Comparison of ENCODE assay signal across 18 cellular contexts in genomic region chr16:26667271-26667703, GRCh38.
DNase-seq lines count a peak whose midpoint lies in the region; ATAC-seq and TF ChIP-seq lines count a peak whose summit lies in the region.
"Had no signal": no experiment of that assay in that cellular context is flagged by ENCODE, and none has a peak within 500 bp of the region (broad histone marks: within the 10 kb centered on the region; RNA-seq: fewer than 3 reads in every experiment).

No MANE protein-coding gene starts in this region.

- no peaks in the 10 kb centered on the region for H4K20me1 ChIP-seq in GM23338 (replicated peaks; ENCODE audit: insufficient read depth)
- H4K20me1 ChIP-seq in neural progenitor cell (ENCODE audit: low read depth): no peaks in the 10 kb centered on the region

- H3K36me3 ChIP-seq in GM23338 (ENCODE audit: insufficient read depth) (no peaks in the 10 kb centered on the region; the same call in 1 of the 2 replicates), iPS DF 6.9 (ENCODE audit: control insufficient read depth, insufficient read depth, low read length) (no peaks in the 10 kb centered on the region), neural progenitor cell (no peaks in the 10 kb centered on the region)

- H3K9ac ChIP-seq in neural progenitor cell: no peak overlapping the region
- H3K9ac ChIP-seq: KMS-11 had no signal

- H3K4me3 Mint-ChIP-seq in GM23338: no peak overlapping the region
- peak overlapping the region; percentile 71 for H3K4me3 Mint-ChIP-seq in neural progenitor cell
- H3K4me3 Mint-ChIP-seq: B cell had no signal

- H3K4me3 ChIP-seq in GM23338: no peak overlapping the region
- no peak overlapping the region for H3K4me3 ChIP-seq in iPS DF 6.9 (ENCODE audit: low read length)
- H3K4me3 ChIP-seq in neural progenitor cell: no peak overlapping the region
- H3K4me3 ChIP-seq: GM12878 had no signal

- no peak for ATAC-seq in GM23338
- ATAC-seq in HG02970 (IDR thresholded peaks at IDR 0.05; ENCODE audit: low FRiP score, unreplicated experiment): no peak
- ATAC-seq: GM12878, Panc1 had no signal

- TF ChIP-seq CTCF in GM23338 (conservative IDR thresholded peaks at IDR 0.05; ENCODE audit: low read depth in 2 of 2) (no peak), neural progenitor cell (IDR thresholded peaks at IDR 0.05) (peak; percentile 22)

- no peak overlapping the region for H3K27ac ChIP-seq in GM23338 (ENCODE audit: low read depth)
- H3K27ac ChIP-seq in iPS DF 6.9 (ENCODE audit: low read length): no peak overlapping the region
- no peak overlapping the region for H3K27ac ChIP-seq in neural progenitor cell
- H3K27ac ChIP-seq: KMS-11 had no signal

- H3K4me1 ChIP-seq in GM23338 (ENCODE audit: insufficient read depth) (no peaks in the 10 kb centered on the region), iPS DF 6.9 (ENCODE audit: control insufficient read depth, insufficient read depth, low read length) (0 out of 2 replicates have a peak, but pooled peaks cover 1% of the 10 kb centered on the region), neural progenitor cell (peaks cover 53% of the 10 kb centered on the region)

- H3K9me3 ChIP-seq in iPS DF 6.9 (ENCODE audit: control insufficient read depth, insufficient read depth, low read length): no peaks in the 10 kb centered on the region
- no peaks in the 10 kb centered on the region for H3K9me3 ChIP-seq in neural progenitor cell (ENCODE audit: low read depth)

- H3K27me3 ChIP-seq in GM23338 (ENCODE audit: insufficient read depth): no peaks in the 10 kb centered on the region
- no peaks in the 10 kb centered on the region for H3K27me3 ChIP-seq in iPS DF 6.9 (ENCODE audit: control insufficient read depth, insufficient read depth, low read length)
- H3K27me3 ChIP-seq in neural progenitor cell: no peaks in the 10 kb centered on the region

- H3K9me3 Mint-ChIP-seq in GM23338: peaks cover 91% of the 10 kb centered on the region
- H3K9me3 Mint-ChIP-seq in neural progenitor cell: peaks cover 2% of the 10 kb centered on the region

- H3K4me1 Mint-ChIP-seq in GM23338: peaks cover 2% of the 10 kb centered on the region; the same call in 1 of the 3 replicates
- peaks cover 55% of the 10 kb centered on the region for H3K4me1 Mint-ChIP-seq in neural progenitor cell
- H3K4me1 Mint-ChIP-seq: B cell had no signal

- no peak overlapping the region for H3K4me2 ChIP-seq in GM23338
- peak overlapping the region; percentile 40 for H3K4me2 ChIP-seq in neural progenitor cell
- H3K4me2 ChIP-seq: KMS-11 had no signal

- H3K36me3 Mint-ChIP-seq in GM23338 (ENCODE audit: low read depth) (no peaks in the 10 kb centered on the region; the same call in 2 of the 3 replicates), neural progenitor cell (peaks cover 2% of the 10 kb centered on the region)

- H3K9me2 ChIP-seq in GM23338 (ENCODE audit: insufficient read depth): no peaks in the 10 kb centered on the region

- H3K27me3 Mint-ChIP-seq in GM23338 (ENCODE audit: insufficient read depth, low read depth, poor library complexity) (peaks cover 3% of the 10 kb centered on the region), neural progenitor cell (ENCODE audit: insufficient read depth, low read depth) (peaks cover 16% of the 10 kb centered on the region)

- DNase-seq in GM23338 (ENCODE audit: low spot score) (peak; percentile 13), ecto neural progenitor cell (ENCODE audit: low spot score) (peak; percentile 64), iPS DF 6.9 (ENCODE audit: low read depth, low spot score) (peak; percentile 16), neural progenitor cell (ENCODE audit: low spot score) (peak; percentile 76), NCI-H446 (lab: John Stamatoyannopoulos, UW) (no peak), SK-N-DZ (ENCODE audit: low spot score) (no peak), anterior cingulate cortex (lab: John Stamatoyannopoulos, UW) (no peak)
- DNase-seq: DMS79, HCEC 1CT, IMR-90, NCI-H226, NCI-H524, NCI-H82 had no signal

- H3K79me2 ChIP-seq in GM23338 (replicated peaks; ENCODE audit: insufficient read depth) (no peaks in the 10 kb centered on the region), neural progenitor cell (ENCODE audit: low read depth) (no peaks in the 10 kb centered on the region)

- 0 out of 2 replicates have a peak overlapping the region, but pooled peaks have one; percentile 69 for H2AFZ ChIP-seq in GM23338
- H2AFZ ChIP-seq in neural progenitor cell (replicated peaks): no peak overlapping the region

- WGBS in iPS DF 6.9 (ENCODE audit: insufficient coverage, insufficient read length): no CpG with 5 or more reads among the region's 13 CpGs

- H3K27ac Mint-ChIP-seq in GM23338: no peak overlapping the region
- no peak overlapping the region for H3K27ac Mint-ChIP-seq in neural progenitor cell
- H3K27ac Mint-ChIP-seq: B cell had no signal

- H3F3A ChIP-seq in GM23338 (replicated peaks; ENCODE audit: low read depth): no peaks in the 10 kb centered on the region
- peaks cover 19% of the 10 kb centered on the region for H3F3A ChIP-seq in neural progenitor cell (ENCODE audit: low read depth)

TF ChIP-seq in GM23338, 12 proteins besides CTCF, POLR2A, EP300 and RAD21 (continues in another document):
- TF ChIP-seq JUNB (IDR thresholded peaks at IDR 0.05; ENCODE audit: unreplicated experiment) (no peak), EZH2 (IDR thresholded peaks at IDR 0.05; ENCODE audit: low read depth, unreplicated experiment) (no peak), CREB1 (CRISPR knock-in tag; IDR thresholded peaks at IDR 0.05; ENCODE audit: low read depth) (no peak), ZNF331 (CRISPR knock-in tag; IDR thresholded peaks at IDR 0.05; ENCODE audit: low read depth) (no peak), EZH2phosphoT487 (IDR thresholded peaks at IDR 0.05; ENCODE audit: unreplicated experiment) (no peak), POLR2AphosphoS5 (IDR thresholded peaks at IDR 0.05; ENCODE audit: low read depth) (no peak), ZNF114 (CRISPR knock-in tag; IDR thresholded peaks at IDR 0.05) (no peak), NANOG (IDR thresholded peaks at IDR 0.05; ENCODE audit: borderline replicate concordance) (no peak), STAT1 (IDR thresholded peaks at IDR 0.05; ENCODE audit: unreplicated experiment) (no peak), ZNF462 (CRISPR knock-in tag; IDR thresholded peaks at IDR 0.05) (no peak)

Comparison
In these comparisons a context has a peak if more than half of its experiments do, and no peak if none do; other contexts are left out.
1. DNase-seq: peak in GM23338 (single experiment), ecto neural progenitor cell (single experiment), iPS DF 6.9 (single experiment) and neural progenitor cell (single experiment); none in NCI-H446 (0 of 2), SK-N-DZ (single experiment) and anterior cingulate cortex (0 of 58).